In genomic region chr17:34999456-34999855, GRCh38 we compare ENCODE assay signal across 21 cellular contexts. TPM values are rescaled to one million over a fixed set of nuclear protein-coding genes. Genes with fewer than 3 reads are reported as not detected.
DNase-seq lines count a peak whose midpoint lies in the region; ATAC-seq and TF ChIP-seq lines count a peak whose summit lies in the region.
"Had no signal": no experiment of that assay in that cellular context is flagged by ENCODE, and none has a peak within 500 bp of the region (broad histone marks: within the 10 kb centered on the region; RNA-seq: fewer than 3 reads in every experiment).

No MANE protein-coding gene starts in this region.

- ATAC-seq in naive thymus-derived CD4-positive, alpha-beta T cell = no peak
- ATAC-seq: CD8-positive, alpha-beta T cell; PC-3 had no signal

- POLR2A ChIA-PET in naive thymus-derived CD4-positive, alpha-beta T cell (lab: Charles Lee) = interaction anchor here (1.1 to 3.8 kb wide), 9 partner anchors 8 to 121 kb away, joined by 3 to 21 read pairs (median 10); partner anchors contain the start of genes FNDC8, RAD51D and RFFL

- H3K27ac ChIP-seq in WERI-Rb-1 (no peak overlapping the region), layer of hippocampus (ENCODE audit: low read depth, low read length) (peak overlapping the region; percentile 74), stomach smooth muscle (ENCODE audit: low read length) (peak overlapping the region; percentile 98)
- no peak overlapping the region for H3K27ac ChIP-seq in naive thymus-derived CD4-positive, alpha-beta T cell (ENCODE audit: low read depth, low read length)
- H3K27ac ChIP-seq: HL-60, RWPE1 had no signal

- H3K9ac ChIP-seq in stomach smooth muscle (ENCODE audit: low read length in 2 of 2) = no peak overlapping the region

- intact Hi-C loops in naive thymus-derived CD4-positive, alpha-beta T cell (cut with micrococcal nuclease) = loop anchor here in 1 of 2 donors (2.0 to 5.0 kb wide), 2 partner anchors 539 to 577 kb away; no protein-coding TSS in a partner anchor

- H3K4me3 ChIP-seq in WERI-Rb-1 (ENCODE audit: low read depth, low read length) (no peak overlapping the region), stomach smooth muscle (ENCODE audit: low read length in 2 of 2) (no peak overlapping the region)
- H3K4me3 ChIP-seq in naive thymus-derived CD4-positive, alpha-beta T cell (ENCODE audit: low read length) = no peak overlapping the region
- H3K4me3 ChIP-seq: HAP-1 had no signal

- no peak overlapping the region for H3K4me3 Mint-ChIP-seq in T-helper 1 cell treated with Interleukin-12 subunit alpha and Interleukin-12 subunit beta and Interleukin-4 antibody, amounts not matched to agents 30 μg/mL and 1 μg/mL, for 36 hours
- no peak overlapping the region for H3K4me3 Mint-ChIP-seq in naive thymus-derived CD4-positive, alpha-beta T cell
- H3K4me3 Mint-ChIP-seq: CD8-positive, alpha-beta T cell had no signal

- no peaks in the 10 kb centered on the region for H3K27me3 Mint-ChIP-seq in T-helper 1 cell treated with Interleukin-12 subunit alpha and Interleukin-12 subunit beta and Interleukin-4 antibody, amounts not matched to agents 30 μg/mL and 1 μg/mL, for 36 hours (ENCODE audit: low read depth)
- H3K27me3 Mint-ChIP-seq in naive thymus-derived CD4-positive, alpha-beta T cell = no peaks in the 10 kb centered on the region

- TF ChIP-seq CTCF in WERI-Rb-1 (IDR thresholded peaks at IDR 0.05; ENCODE audit: low read depth, low read length) = no peak

- peak overlapping the region; percentile 14 for H3K27ac Mint-ChIP-seq in T-helper 1 cell treated with Interleukin-12 subunit alpha and Interleukin-12 subunit beta and Interleukin-4 antibody, amounts not matched to agents 30 μg/mL and 1 μg/mL, for 36 hours
- peak overlapping the region in 2 of 9 donors; percentile 6 to 34 for H3K27ac Mint-ChIP-seq in naive thymus-derived CD4-positive, alpha-beta T cell
- H3K27ac Mint-ChIP-seq: CD8-positive, alpha-beta T cell had no signal

- H3K36me3 ChIP-seq in WERI-Rb-1 (peaks cover 73% of the 10 kb centered on the region), stomach smooth muscle (ENCODE audit: control insufficient read depth in 2 of 2, insufficient read depth in 2 of 2, low read length in 2 of 2) (peaks cover 36 to 56% of the 10 kb centered on the region in 2 donors)
- peaks cover 0 to 72% (median 16%) of the 10 kb centered on the region in 3 experiments for H3K36me3 ChIP-seq in naive thymus-derived CD4-positive, alpha-beta T cell (ENCODE audit: control insufficient read depth in 2 of 3, insufficient read depth in 3 of 3, low read length in 3 of 3)

- H3K27me3 ChIP-seq in WERI-Rb-1 (ENCODE audit: insufficient read depth, low read depth, severe bottlenecking) (no peaks in the 10 kb centered on the region), layer of hippocampus (ENCODE audit: control insufficient read depth, insufficient read depth, low read length) (no peaks in the 10 kb centered on the region), stomach smooth muscle (ENCODE audit: control insufficient read depth in 1 of 2, insufficient read depth in 2 of 2, low read length in 2 of 2) (no peaks in the 10 kb centered on the region)
- no peaks in the 10 kb centered on the region for H3K27me3 ChIP-seq in naive thymus-derived CD4-positive, alpha-beta T cell (ENCODE audit: control insufficient read depth in 2 of 2, insufficient read depth in 2 of 2, low read length in 2 of 2)
- H3K27me3 ChIP-seq: BE2C had no signal

- DNase-seq in T-helper 1 cell (no peak), WERI-Rb-1 (peak; percentile 56), HUDEP-2 (lab: John Stamatoyannopoulos, UW; ENCODE audit: unreplicated experiment in 76 of 76) (no peak), nucleus accumbens (lab: John Stamatoyannopoulos, UW) (no peak)
- no peak for DNase-seq in naive thymus-derived CD4-positive, alpha-beta T cell
- DNase-seq: 8988T; BE2C; CD8-positive, alpha-beta T cell; DMS79 treated with DMSO at 0.1 percent for 48 hours; NCI-H1417; NCI-H1930; NCI-H2171; NCI-H446; NCI-H748 treated with DMSO at 0.1 percent for 48 hours; PC-3 had no signal

- H3K36me3 Mint-ChIP-seq in T-helper 1 cell treated with Interleukin-12 subunit alpha and Interleukin-12 subunit beta and Interleukin-4 antibody, amounts not matched to agents 30 μg/mL and 1 μg/mL, for 36 hours (ENCODE audit: low read depth) = peaks cover 31% of the 10 kb centered on the region
- H3K36me3 Mint-ChIP-seq in naive thymus-derived CD4-positive, alpha-beta T cell = peaks cover 0 to 41% (median 7%) of the 10 kb centered on the region in 5 donors

- CTCF ChIA-PET in naive thymus-derived CD4-positive, alpha-beta T cell (lab: Charles Lee) = interaction anchor here (0.6 to 6.0 kb wide), 10 partner anchors 9 to 120 kb away, joined by 3 to 58 read pairs (median 6); partner anchors contain the start of genes FNDC8, RAD51D and RFFL

- no peaks in the 10 kb centered on the region for H3K9me3 Mint-ChIP-seq in T-helper 1 cell treated with Interleukin-12 subunit alpha and Interleukin-12 subunit beta and Interleukin-4 antibody, amounts not matched to agents 30 μg/mL and 1 μg/mL, for 36 hours
- H3K9me3 Mint-ChIP-seq in naive thymus-derived CD4-positive, alpha-beta T cell = no peaks in the 10 kb centered on the region
- H3K9me3 Mint-ChIP-seq: CD8-positive, alpha-beta T cell had no signal

- H3K9me3 ChIP-seq in WERI-Rb-1 (ENCODE audit: severe bottlenecking) = no peaks in the 10 kb centered on the region
- H3K9me3 ChIP-seq in stomach smooth muscle (ENCODE audit: control insufficient read depth in 2 of 2, low read length in 2 of 2) = no peaks in the 10 kb centered on the region
- no peaks in the 10 kb centered on the region for H3K9me3 ChIP-seq in naive thymus-derived CD4-positive, alpha-beta T cell (ENCODE audit: control insufficient read depth in 2 of 3, low read length in 3 of 3)
- H3K9me3 ChIP-seq: BE2C, HAP-1 had no signal

- H3K4me1 ChIP-seq in stomach smooth muscle (ENCODE audit: control insufficient read depth, insufficient read depth, low read length) = peaks cover 60% of the 10 kb centered on the region
- no peaks in the 10 kb centered on the region for H3K4me1 ChIP-seq in naive thymus-derived CD4-positive, alpha-beta T cell (ENCODE audit: control insufficient read depth in 2 of 2, insufficient read depth in 2 of 2, low read length in 2 of 2)
- H3K4me1 ChIP-seq: BE2C, HAP-1 had no signal

- peaks cover 8% of the 10 kb centered on the region for H3K4me1 Mint-ChIP-seq in T-helper 1 cell treated with Interleukin-12 subunit alpha and Interleukin-12 subunit beta and Interleukin-4 antibody, amounts not matched to agents 30 μg/mL and 1 μg/mL, for 36 hours (ENCODE audit: low read depth)
- peaks cover 5 to 9% (median 6%) of the 10 kb centered on the region in 7 donors for H3K4me1 Mint-ChIP-seq in naive thymus-derived CD4-positive, alpha-beta T cell

RNA-seq across cellular contexts. Expression of gene LIG3, which starts 19.1 kb away (rescaled TPM):
- 10 to 100 TPM; 50.2 to 60.3 (median 52.0) TPM for total RNA-seq in naive thymus-derived CD4-positive, alpha-beta T cell
- polyA plus RNA-seq in naive thymus-derived CD4-positive, alpha-beta T cell = 10 to 100 TPM; 14.4 to 15.0 TPM

RNA-seq across cellular contexts. Expression of gene ZNF830, which starts 38.1 kb away (rescaled TPM):
- total RNA-seq in naive thymus-derived CD4-positive, alpha-beta T cell = 10 to 100 TPM; 26.9 to 47.3 (median 44.9) TPM
- polyA plus RNA-seq in naive thymus-derived CD4-positive, alpha-beta T cell = 10 to 100 TPM; 20.6 to 30.1 TPM

RNA-seq across cellular contexts. Expression of gene CCT6B, which starts 38.2 kb away (rescaled TPM):
- 1 to 10 TPM; 1.6 to 3.8 (median 2.4) TPM for total RNA-seq in naive thymus-derived CD4-positive, alpha-beta T cell
- 1 to 10 TPM; 1.3 TPM for polyA plus RNA-seq in naive thymus-derived CD4-positive, alpha-beta T cell

Comparison
In these comparisons a context has a peak if more than half of its experiments do, and no peak if none do; other contexts are left out.
1. H3K27ac ChIP-seq: peak in layer of hippocampus (single experiment) and stomach smooth muscle (single experiment); none in WERI-Rb-1 (single experiment) and naive thymus-derived CD4-positive, alpha-beta T cell (single experiment).